15 cellular contexts compared by ENCODE assay signal in genomic region chr15:25060472-25060803, GRCh38.
DNase-seq lines count a peak whose midpoint lies in the region; ATAC-seq and TF ChIP-seq lines count a peak whose summit lies in the region.
"Had no signal": no experiment of that assay in that cellular context is flagged by ENCODE, and none has a peak within 500 bp of the region (broad histone marks: within the 10 kb centered on the region; RNA-seq: fewer than 3 reads in every experiment).

No MANE protein-coding gene starts in this region.

- H3K27ac Mint-ChIP-seq in CD14-positive monocyte = no peak overlapping the region
- H3K27ac Mint-ChIP-seq: CD4-positive, alpha-beta T cell; IgD-negative memory B cell had no signal

- H3K4me3 Mint-ChIP-seq in CD14-positive monocyte = no peak overlapping the region
- H3K4me3 Mint-ChIP-seq: CD4-positive, alpha-beta T cell had no signal

- H3K27ac ChIP-seq in RWPE2 (ENCODE audit: poor library complexity, severe bottlenecking) = no peak overlapping the region
- H3K27ac ChIP-seq in lower lobe of right lung = no peak overlapping the region
- H3K27ac ChIP-seq in suprapubic skin = no peak overlapping the region

- H3K27me3 ChIP-seq in RWPE2 (ENCODE audit: insufficient read depth, poor library complexity, severe bottlenecking) = no peaks in the 10 kb centered on the region
- no peaks in the 10 kb centered on the region for H3K27me3 ChIP-seq in lower lobe of right lung (ENCODE audit: low read depth)
- no peaks in the 10 kb centered on the region for H3K27me3 ChIP-seq in suprapubic skin

- H3K36me3 ChIP-seq in RWPE2 (ENCODE audit: low read depth) (peaks cover 95% of the 10 kb centered on the region), lower lobe of right lung (peaks cover 61% of the 10 kb centered on the region), suprapubic skin (peaks cover 100% of the 10 kb centered on the region)
- H3K36me3 ChIP-seq: HAP-1 had no signal

- ATAC-seq in RWPE2 (ENCODE audit: low read depth) (no peak), lower lobe of right lung (no peak), HG03521 (IDR thresholded peaks at IDR 0.05; ENCODE audit: unreplicated experiment) (no peak), GM21723 (IDR thresholded peaks at IDR 0.05; ENCODE audit: unreplicated experiment) (no peak), HG03280 (IDR thresholded peaks at IDR 0.05; ENCODE audit: unreplicated experiment) (no peak)

- peaks cover 83 to 100% (median 100%) of the 10 kb centered on the region in 7 donors for H3K9me3 Mint-ChIP-seq in CD14-positive monocyte

- no peaks in the 10 kb centered on the region for H3K4me1 Mint-ChIP-seq in CD14-positive monocyte

- WGBS in suprapubic skin = 94% methylated on average over 8 of the region's 8 CpGs

- TF ChIP-seq CTCF in CD14-positive monocyte (IDR thresholded peaks at IDR 0.05) = no peak
- TF ChIP-seq CTCF in RWPE2 (IDR thresholded peaks at IDR 0.05; ENCODE audit: poor library complexity, severe bottlenecking) = no peak
- no peak for TF ChIP-seq CTCF in lower lobe of right lung (IDR thresholded peaks at IDR 0.05)
- TF ChIP-seq CTCF in suprapubic skin (IDR thresholded peaks at IDR 0.05) = no peak

- peaks cover 2 to 49% of the 10 kb centered on the region in 2 donors for H3K36me3 Mint-ChIP-seq in CD14-positive monocyte

- H3K27me3 Mint-ChIP-seq in CD14-positive monocyte (ENCODE audit: low read depth in 3 of 3) = no peaks in the 10 kb centered on the region
- H3K27me3 Mint-ChIP-seq: CD4-positive, alpha-beta T cell; IgD-negative memory B cell had no signal

- no peak overlapping the region for H3K4me3 ChIP-seq in RWPE2 (ENCODE audit: severe bottlenecking)
- H3K4me3 ChIP-seq in lower lobe of right lung = no peak overlapping the region
- no peak overlapping the region for H3K4me3 ChIP-seq in suprapubic skin
- H3K4me3 ChIP-seq: HAP-1 had no signal

- H3K9me3 ChIP-seq in RWPE2 (ENCODE audit: severe bottlenecking) = peaks cover 83% of the 10 kb centered on the region
- peaks cover 100% of the 10 kb centered on the region for H3K9me3 ChIP-seq in lower lobe of right lung
- peaks cover 98% of the 10 kb centered on the region for H3K9me3 ChIP-seq in suprapubic skin

- no peak for TF ChIP-seq POLR2A in suprapubic skin (IDR thresholded peaks at IDR 0.05)

- DNase-seq in CD14-positive monocyte (ENCODE audit: low spot score) (peak; percentile 34), RWPE2 (ENCODE audit: low spot score) (peak; percentile 57), lower lobe of right lung (peak; percentile 10), suprapubic skin (ENCODE audit: low spot score in 2 of 2) (peak; percentile 15 to 34), SW480 (ENCODE audit: low spot score) (no peak)
- DNase-seq: NCI-H1417, NCI-H1930, NCI-H2171 treated with DMSO at 0.1 percent for 48 hours, NCI-H82 had no signal

- H3K4me1 ChIP-seq in RWPE2 (ENCODE audit: insufficient read depth, poor library complexity, severe bottlenecking) (no peaks in the 10 kb centered on the region), lower lobe of right lung (no peaks in the 10 kb centered on the region), suprapubic skin (no peaks in the 10 kb centered on the region)
- H3K4me1 ChIP-seq: HAP-1 had no signal

- intact Hi-C loops in CD14-positive monocyte (cut with micrococcal nuclease) (no loop called here), lower lobe of right lung (cut with DNase I) (no loop called here)

- no peak for TF ChIP-seq EP300 in suprapubic skin (IDR thresholded peaks at IDR 0.05)
